ENCODE assay signal across 1 cellular context in genomic region chr17:67569873-67570272, GRCh38.
A peak's percentile ranks its signal among the peaks of the same experiment; 100 is the strongest.
TF ChIP-seq lines count a peak whose summit lies in the region.

No MANE protein-coding gene starts in this region.

TF ChIP-seq in GM12878, 131 proteins besides CTCF, POLR2A, EP300 and RAD21 (continues in another document):
- peak; percentile 64; the same call in 1 of the 2 replicates for TF ChIP-seq GATAD2B (conservative IDR thresholded peaks at IDR 0.05; ENCODE audit: low read depth)
- peak; percentile 49; the same call in 1 of the 2 replicates for TF ChIP-seq ZNF687 (IDR thresholded peaks at IDR 0.05)
- no peak for TF ChIP-seq USF2 (IDR thresholded peaks at IDR 0.05; ENCODE audit: borderline replicate concordance, low read depth, low read length)
- TF ChIP-seq JUND (IDR thresholded peaks at IDR 0.05; ENCODE audit: low read depth, low read length): peak; percentile 49; the same call in 1 of the 2 replicates
- TF ChIP-seq MYC (IDR thresholded peaks at IDR 0.05; ENCODE audit: insufficient read depth, insufficient read length, insufficient replicate concordance, low read length, severe bottlenecking): no peak
- no peak for TF ChIP-seq SIX5 (IDR thresholded peaks at IDR 0.05; ENCODE audit: low read depth, low read length, severe bottlenecking)
- no peak; the same call in 1 of the 2 replicates for TF ChIP-seq SMC3 (IDR thresholded peaks at IDR 0.05; ENCODE audit: borderline replicate concordance, low read length)
- TF ChIP-seq MXI1 (IDR thresholded peaks at IDR 0.05; ENCODE audit: low read depth, low read length): 0 out of 2 replicates have a peak, but pooled peaks have one; percentile 30
- TF ChIP-seq CEBPZ (IDR thresholded peaks at IDR 0.05; ENCODE audit: low read depth, low read length): no peak
- peak; percentile 91 for TF ChIP-seq NFIC (IDR thresholded peaks at IDR 0.05; ENCODE audit: low read depth, low read length)
- TF ChIP-seq TBL1XR1 (IDR thresholded peaks at IDR 0.05; ENCODE audit: low read depth, low read length): no peak
- TF ChIP-seq EED (IDR thresholded peaks at IDR 0.05; ENCODE audit: low read depth): peak; percentile 99
- peak; percentile 57 for TF ChIP-seq POLR2AphosphoS5 (IDR thresholded peaks at IDR 0.05; ENCODE audit: low read length)
- TF ChIP-seq, protein P1, sequence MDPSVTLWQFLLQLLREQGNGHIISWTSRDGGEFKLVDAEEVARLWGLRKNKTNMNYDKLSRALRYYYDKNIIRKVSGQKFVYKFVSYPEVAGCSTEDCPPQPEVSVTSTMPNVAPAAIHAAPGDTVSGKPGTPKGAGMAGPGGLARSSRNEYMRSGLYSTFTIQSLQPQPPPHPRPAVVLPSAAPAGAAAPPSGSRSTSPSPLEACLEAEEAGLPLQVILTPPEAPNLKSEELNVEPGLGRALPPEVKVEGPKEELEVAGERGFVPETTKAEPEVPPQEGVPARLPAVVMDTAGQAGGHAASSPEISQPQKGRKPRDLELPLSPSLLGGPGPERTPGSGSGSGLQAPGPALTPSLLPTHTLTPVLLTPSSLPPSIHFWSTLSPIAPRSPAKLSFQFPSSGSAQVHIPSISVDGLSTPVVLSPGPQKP (IDR thresholded peaks at IDR 0.05; ENCODE audit: low read depth, low read length): no peak
- peak; percentile 48; the same call in 1 of the 2 replicates for TF ChIP-seq MTA3 (IDR thresholded peaks at IDR 0.05; ENCODE audit: borderline replicate concordance, low read length)
- no peak for TF ChIP-seq SMAD5 (IDR thresholded peaks at IDR 0.05; ENCODE audit: low read depth)
- TF ChIP-seq MLLT1 (IDR thresholded peaks at IDR 0.05): peak; percentile 59; the same call in 1 of the 2 replicates
- no peak for TF ChIP-seq RFX5 (IDR thresholded peaks at IDR 0.05; ENCODE audit: low read depth, low read length)
- TF ChIP-seq ATF3 (IDR thresholded peaks at IDR 0.05; ENCODE audit: borderline replicate concordance, extremely low read depth, low read depth, low read length): no peak
- TF ChIP-seq, protein P2, sequence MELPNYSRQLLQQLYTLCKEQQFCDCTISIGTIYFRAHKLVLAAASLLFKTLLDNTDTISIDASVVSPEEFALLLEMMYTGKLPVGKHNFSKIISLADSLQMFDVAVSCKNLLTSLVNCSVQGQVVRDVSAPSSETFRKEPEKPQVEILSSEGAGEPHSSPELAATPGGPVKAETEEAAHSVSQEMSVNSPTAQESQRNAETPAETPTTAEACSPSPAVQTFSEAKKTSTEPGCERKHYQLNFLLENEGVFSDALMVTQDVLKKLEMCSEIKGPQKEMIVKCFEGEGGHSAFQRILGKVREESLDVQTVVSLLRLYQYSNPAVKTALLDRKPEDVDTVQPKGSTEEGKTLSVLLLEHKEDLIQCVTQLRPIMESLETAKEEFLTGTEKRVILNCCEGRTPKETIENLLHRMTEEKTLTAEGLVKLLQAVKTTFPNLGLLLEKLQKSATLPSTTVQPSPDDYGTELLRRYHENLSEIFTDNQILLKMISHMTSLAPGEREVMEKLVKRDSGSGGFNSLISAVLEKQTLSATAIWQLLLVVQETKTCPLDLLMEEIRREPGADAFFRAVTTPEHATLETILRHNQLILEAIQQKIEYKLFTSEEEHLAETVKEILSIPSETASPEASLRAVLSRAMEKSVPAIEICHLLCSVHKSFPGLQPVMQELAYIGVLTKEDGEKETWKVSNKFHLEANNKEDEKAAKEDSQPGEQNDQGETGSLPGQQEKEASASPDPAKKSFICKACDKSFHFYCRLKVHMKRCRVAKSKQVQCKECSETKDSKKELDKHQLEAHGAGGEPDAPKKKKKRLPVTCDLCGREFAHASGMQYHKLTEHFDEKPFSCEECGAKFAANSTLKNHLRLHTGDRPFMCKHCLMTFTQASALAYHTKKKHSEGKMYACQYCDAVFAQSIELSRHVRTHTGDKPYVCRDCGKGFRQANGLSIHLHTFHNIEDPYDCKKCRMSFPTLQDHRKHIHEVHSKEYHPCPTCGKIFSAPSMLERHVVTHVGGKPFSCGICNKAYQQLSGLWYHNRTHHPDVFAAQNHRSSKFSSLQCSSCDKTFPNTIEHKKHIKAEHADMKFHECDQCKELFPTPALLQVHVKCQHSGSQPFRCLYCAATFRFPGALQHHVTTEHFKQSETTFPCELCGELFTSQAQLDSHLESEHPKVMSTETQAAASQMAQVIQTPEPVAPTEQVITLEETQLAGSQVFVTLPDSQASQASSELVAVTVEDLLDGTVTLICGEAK (IDR thresholded peaks at IDR 0.05; ENCODE audit: borderline replicate concordance): no peak
- 0 out of 2 replicates have a peak, but pooled peaks have one; percentile 15 for TF ChIP-seq SIN3A (IDR thresholded peaks at IDR 0.05; ENCODE audit: low read depth, low read length)
- TF ChIP-seq BMI1 (IDR thresholded peaks at IDR 0.05; ENCODE audit: borderline replicate concordance): 0 out of 2 replicates have a peak, but pooled peaks have one; percentile 30
- TF ChIP-seq SRF (IDR thresholded peaks at IDR 0.05; ENCODE audit: low read depth in 2 of 2, low read length in 2 of 2): no peak
- peak; percentile 36; the same call in 1 of the 2 replicates for TF ChIP-seq ATF7 (IDR thresholded peaks at IDR 0.05; ENCODE audit: low read depth)
- peak; percentile 68; the same call in 1 of the 2 replicates for TF ChIP-seq BCL11A (IDR thresholded peaks at IDR 0.05; ENCODE audit: low read depth, low read length)
- TF ChIP-seq STAT3 (IDR thresholded peaks at IDR 0.05; ENCODE audit: low read depth, low read length): peak; percentile 66; the same call in 1 of the 2 replicates
- TF ChIP-seq ETV6 (conservative IDR thresholded peaks at IDR 0.05 in 1 of 2, IDR thresholded peaks at IDR 0.05 in 1 of 2; ENCODE audit: borderline replicate concordance in 1 of 2, low read depth in 1 of 2): peak in 1 of 2 experiments; percentile 64; a peak in 2 of 4 replicates
- TF ChIP-seq BCLAF1 (IDR thresholded peaks at IDR 0.05): no peak
- peak; percentile 77 for TF ChIP-seq RUNX3 (IDR thresholded peaks at IDR 0.05; ENCODE audit: low read length)
- TF ChIP-seq FOXM1 (IDR thresholded peaks at IDR 0.05; ENCODE audit: low read depth, low read length): peak; percentile 80
- TF ChIP-seq ZNF217 (IDR thresholded peaks at IDR 0.05): no peak
- TF ChIP-seq CBFB (IDR thresholded peaks at IDR 0.05; ENCODE audit: low read depth): no peak
- TF ChIP-seq CEBPB (IDR thresholded peaks at IDR 0.05; ENCODE audit: borderline replicate concordance in 1 of 2, low read depth in 2 of 2, low read length in 2 of 2): no peak
- peak; percentile 41; the same call in 1 of the 2 replicates for TF ChIP-seq CREB1 (IDR thresholded peaks at IDR 0.05; ENCODE audit: low read depth)
- peak; percentile 89 for TF ChIP-seq JUNB (IDR thresholded peaks at IDR 0.05)
- TF ChIP-seq MEF2B (IDR thresholded peaks at IDR 0.05; ENCODE audit: partially characterized antibody, poor library complexity, severe bottlenecking): peak; percentile 78
- TF ChIP-seq RELA (IDR thresholded peaks at IDR 0.05; ENCODE audit: borderline replicate concordance, partially characterized antibody): no peak
- TF ChIP-seq, protein P3, sequence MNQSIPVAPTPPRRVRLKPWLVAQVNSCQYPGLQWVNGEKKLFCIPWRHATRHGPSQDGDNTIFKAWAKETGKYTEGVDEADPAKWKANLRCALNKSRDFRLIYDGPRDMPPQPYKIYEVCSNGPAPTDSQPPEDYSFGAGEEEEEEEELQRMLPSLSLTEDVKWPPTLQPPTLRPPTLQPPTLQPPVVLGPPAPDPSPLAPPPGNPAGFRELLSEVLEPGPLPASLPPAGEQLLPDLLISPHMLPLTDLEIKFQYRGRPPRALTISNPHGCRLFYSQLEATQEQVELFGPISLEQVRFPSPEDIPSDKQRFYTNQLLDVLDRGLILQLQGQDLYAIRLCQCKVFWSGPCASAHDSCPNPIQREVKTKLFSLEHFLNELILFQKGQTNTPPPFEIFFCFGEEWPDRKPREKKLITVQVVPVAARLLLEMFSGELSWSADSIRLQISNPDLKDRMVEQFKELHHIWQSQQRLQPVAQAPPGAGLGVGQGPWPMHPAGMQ (IDR thresholded peaks at IDR 0.05; ENCODE audit: borderline replicate concordance): no peak
- 0 out of 2 replicates have a peak, but pooled peaks have one; percentile 9 for TF ChIP-seq MEF2A (IDR thresholded peaks at IDR 0.05; ENCODE audit: insufficient read depth, low read depth, low read length)
